Comparison of ENCODE assay signal across 1 cellular context in genomic region chr5:60178101-60178500, GRCh38.
TF ChIP-seq lines count a peak whose summit lies in the region.

No MANE protein-coding gene starts in this region.

TF ChIP-seq in SK-N-SH, 30 proteins besides CTCF, POLR2A, EP300 and RAD21 (continued from another document):
- TF ChIP-seq GABPA (IDR thresholded peaks at IDR 0.05; ENCODE audit: low read depth), result no peak
- TF ChIP-seq JUND (IDR thresholded peaks at IDR 0.05), result peak; percentile 7; the same call in 1 of the 2 replicates
- no peak for TF ChIP-seq ELF1 (IDR thresholded peaks at IDR 0.05)
- 0 out of 2 replicates have a peak, but pooled peaks have one; percentile 17 for TF ChIP-seq TEAD4 (IDR thresholded peaks at IDR 0.05; ENCODE audit: borderline replicate concordance, insufficient read depth)
- no peak for TF ChIP-seq MXI1 (IDR thresholded peaks at IDR 0.05; ENCODE audit: low read depth, low read length)
